11 cellular contexts compared by ENCODE assay signal in genomic region chr11:8773916-8774537, GRCh38.
DNase-seq lines count a peak whose midpoint lies in the region; ATAC-seq and TF ChIP-seq lines count a peak whose summit lies in the region.
"Had no signal": no experiment of that assay in that cellular context is flagged by ENCODE, and none has a peak within 500 bp of the region (broad histone marks: within the 10 kb centered on the region; RNA-seq: fewer than 3 reads in every experiment).

No MANE protein-coding gene starts in this region.

- CTCF ChIA-PET in GM10248 (lab: Yijun Ruan, JAX) = interaction anchor here (1.8 kb wide), 1 partner anchor 17 kb away, joined by 6 read pairs; no protein-coding TSS in a partner anchor

- no peak overlapping the region for H3K9ac ChIP-seq in skeletal muscle tissue (ENCODE audit: low read depth in 1 of 3, low read length in 3 of 3)
- H3K9ac ChIP-seq: GM23248 had no signal

- no peaks in the 10 kb centered on the region for H3K9me3 ChIP-seq in skeletal muscle tissue (ENCODE audit: control insufficient read depth in 3 of 3, low read length in 3 of 3)

- DNase-seq in GM10248 (ENCODE audit: extremely low spot score) = peak; percentile 35
- peak; percentile 6 for DNase-seq in MV-4-11 (lab: John Stamatoyannopoulos, UW)
- no peak for DNase-seq in NOMO-1 treated with DMSO at 0.1 percent for 48 hours (lab: John Stamatoyannopoulos, UW; ENCODE audit: unreplicated experiment)
- DNase-seq in midbrain (lab: John Stamatoyannopoulos, UW) = no peak
- no peak for DNase-seq in amniotic stem cell (lab: John Stamatoyannopoulos, UW)
- no peak for DNase-seq in hypothalamus (lab: John Stamatoyannopoulos, UW)
- DNase-seq: activated naive CD4-positive, alpha-beta T cell treated with Interleukin-2 at 50 U/mL for 16 hours; GM23248; MM.1S had no signal

- peak; percentile 81 for ATAC-seq in esophagus mucosa

- POLR2A ChIA-PET in GM10248 (lab: Yijun Ruan, JAX) = no interaction called here

- peaks cover 40 to 61% (median 46%) of the 10 kb centered on the region in 3 donors for H3K4me1 ChIP-seq in skeletal muscle tissue (ENCODE audit: control insufficient read depth in 3 of 3, insufficient read depth in 3 of 3, low read length in 3 of 3)

- H3K27ac ChIP-seq in skeletal muscle tissue (ENCODE audit: low read depth, low read length) = peak overlapping the region; percentile 51
- H3K27ac ChIP-seq: GM23248 had no signal

- no peak for TF ChIP-seq CTCF in GM10248 (IDR thresholded peaks at IDR 0.05; ENCODE audit: control extremely low read depth, extremely low read depth, low read depth, missing control alignments)

- H3K4me3 ChIP-seq in skeletal muscle tissue (ENCODE audit: low read length in 3 of 3) = no peak overlapping the region
- H3K4me3 ChIP-seq: GM23248 had no signal

- no peaks in the 10 kb centered on the region for H3K27me3 ChIP-seq in skeletal muscle tissue (ENCODE audit: control insufficient read depth in 3 of 3, insufficient read depth in 3 of 3, low read length in 3 of 3)

- no peaks in the 10 kb centered on the region for H3K36me3 ChIP-seq in skeletal muscle tissue (ENCODE audit: control insufficient read depth in 3 of 3, insufficient read depth in 3 of 3, low read length in 3 of 3)

Comparison
In these comparisons a context has a peak if more than half of its experiments do, and no peak if none do; other contexts are left out.
1. DNase-seq: peak in GM10248 (single experiment) and MV-4-11 (single experiment); none in NOMO-1 treated with DMSO at 0.1 percent for 48 hours (single experiment), midbrain (single experiment), amniotic stem cell (single experiment) and hypothalamus (0 of 51).